8 cellular contexts compared by ENCODE assay signal in the genomic region with DNA sequence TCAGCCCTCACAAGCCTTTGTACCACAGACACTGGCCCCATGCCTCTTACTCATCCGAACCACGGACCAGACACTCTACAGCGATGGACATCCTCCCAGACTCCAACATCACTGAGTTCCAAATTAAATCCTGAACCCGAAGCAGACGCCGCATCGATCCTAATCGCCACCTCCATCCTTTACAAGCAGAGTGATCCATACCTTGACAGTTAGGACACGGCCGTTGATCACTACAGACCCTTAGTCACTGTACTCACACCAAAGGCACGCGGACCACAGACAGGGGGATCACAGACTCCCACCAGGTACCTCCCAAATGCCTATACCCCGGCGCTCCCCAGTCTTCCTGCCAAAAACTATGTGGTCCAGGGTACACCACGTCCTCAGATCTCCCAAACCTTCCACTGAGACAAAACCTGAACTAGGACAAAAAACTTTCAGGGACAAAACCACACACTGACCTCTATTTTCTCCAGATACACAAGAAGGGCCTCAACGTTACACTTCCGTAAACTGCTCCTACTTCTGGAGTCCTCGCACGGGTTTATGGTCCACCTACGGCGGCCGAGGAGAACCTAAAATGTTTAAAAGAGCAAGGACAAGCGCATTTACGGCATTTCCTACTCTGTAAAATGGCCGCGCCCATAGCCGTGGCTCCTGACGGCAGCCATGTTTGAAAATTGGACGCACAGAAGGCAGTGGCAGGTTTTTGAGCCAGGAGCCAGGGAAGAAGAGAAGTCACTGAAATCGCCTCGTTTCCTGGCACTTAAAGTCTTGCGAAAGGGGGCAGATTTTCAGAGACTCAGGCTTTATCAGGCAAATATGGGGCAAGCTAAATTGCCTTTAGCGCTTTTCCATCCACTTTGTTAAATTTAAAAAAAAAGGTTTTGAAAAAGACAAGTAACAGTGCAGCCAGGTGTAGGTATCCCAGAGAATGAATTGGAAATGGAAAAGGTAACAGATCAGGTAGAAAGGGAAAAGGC. TPM values are rescaled to one million over a fixed set of nuclear protein-coding genes. Genes with fewer than 3 reads are reported as not detected.
DNase-seq lines count a peak whose midpoint lies in the region; ATAC-seq and TF ChIP-seq lines count a peak whose summit lies in the region.

Gene ZNF350 (minus strand): TSS at position 532 of the 983 bp plus-strand sequence. CDS start 12,480 bp downstream, outside the sequence.

- ATAC-seq in GM18870 (IDR thresholded peaks at IDR 0.05; ENCODE audit: unreplicated experiment) (peak; percentile 74), HG03378 (IDR thresholded peaks at IDR 0.05; ENCODE audit: unreplicated experiment) (peak; percentile 85), lower lobe of right lung (peak; percentile 100)

- intact Hi-C loops in lower lobe of right lung (cut with DNase I) = no loop called here

- H3K4me1 ChIP-seq in lower lobe of right lung = peaks cover 12% of the 10 kb centered on the region

- no peak for TF ChIP-seq CTCF in lower lobe of right lung (IDR thresholded peaks at IDR 0.05)

- H3K9me3 ChIP-seq in lower lobe of right lung = peaks cover 78% of the 10 kb centered on the region

- peak within 1 kb of the TSS; percentile 70 for H3K27ac ChIP-seq in lower lobe of right lung

- no peaks in the 10 kb centered on the region for H3K36me3 ChIP-seq in lower lobe of right lung

- DNase-seq in ACHN (peak; percentile 87), NCI-H748 treated with DMSO at 0.1 percent for 48 hours (lab: John Stamatoyannopoulos, UW) (peak; percentile 93), lower lobe of right lung (peak; percentile 94)
- DNase-seq in activated CD8-positive, alpha-beta memory T cell treated with anti-CD3 and anti-CD28 coated beads for 1 hour (ENCODE audit: extremely low read depth in 1 of 2, low read depth in 1 of 2) = peak; percentile 71 to 76
- DNase-seq in effector CD8-positive, alpha-beta T cell (lab: John Stamatoyannopoulos, UW) = peak; percentile 87
- peak; percentile 73 to 80 (median 77) for DNase-seq in stimulated activated CD4-positive, alpha-beta T cell treated with anti-CD3 and anti-CD28 coated beads, TNF-alpha, amount 100 ng/mL, for 24 hours (ENCODE audit: low read depth in 3 of 3)

- H3K27me3 ChIP-seq in lower lobe of right lung (ENCODE audit: low read depth) = no peaks in the 10 kb centered on the region

- peak within 1 kb of the TSS; percentile 76 for H3K4me3 ChIP-seq in lower lobe of right lung

- in situ Hi-C loops in ACHN (cut with HindIII; ENCODE audit: low pct_ligation_motif_present, low pct_unique_long_range_greater_than_20kb, low sequenced_read_pairs) = no loop called here

RNA-seq across cellular contexts. Expression of gene ZNF350, which starts in this region (rescaled TPM):
- 13.7 TPM for total RNA-seq in lower lobe of right lung

Comparison
In these comparisons a context has a peak if more than half of its experiments do, and no peak if none do; other contexts are left out.
1. Peak in every context shown above with its lines: DNase-seq, ATAC-seq, H3K4me3 ChIP-seq and H3K27ac ChIP-seq.